ENCODE assay signal across 26 cellular contexts in the genomic region with DNA sequence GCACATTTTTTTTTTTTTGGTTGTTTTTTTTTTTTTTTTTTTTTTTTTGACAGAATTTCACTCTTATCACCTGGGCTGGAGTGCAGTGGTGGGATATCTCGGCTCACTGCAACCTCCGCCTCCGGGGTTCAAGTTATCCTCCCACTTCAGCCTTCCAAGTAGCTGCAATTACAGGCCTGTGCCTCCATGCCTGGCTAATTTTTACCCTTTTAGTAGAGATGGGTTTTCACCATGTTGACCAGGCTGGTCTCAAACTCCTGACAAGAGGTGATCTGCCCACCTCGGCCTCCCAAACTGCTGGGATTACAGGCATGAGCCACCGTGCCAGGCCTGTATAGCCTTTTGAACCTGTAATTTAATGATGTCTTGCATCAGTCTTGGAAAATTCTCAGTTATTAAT. TPM values are rescaled to one million over a fixed set of nuclear protein-coding genes. Genes with fewer than 3 reads are reported as not detected.
DNase-seq lines count a peak whose midpoint lies in the region; ATAC-seq, FAIRE-seq and TF ChIP-seq lines count a peak whose summit lies in the region.
"Had no signal": no experiment of that assay in that cellular context is flagged by ENCODE, and none has a peak within 500 bp of the region (broad histone marks: within the 10 kb centered on the region; RNA-seq: fewer than 3 reads in every experiment).

No MANE protein-coding gene starts in this region.

- H3K27ac ChIP-seq in OCI-LY3 (ENCODE audit: low read length) (peak overlapping the region; percentile 77; the same call in 1 of the 2 replicates), PC-9 (no peak overlapping the region), K562 (ENCODE audit: extremely low read depth, low read depth, low read length) (peak overlapping the region; percentile 92), right atrium auricular region (no peak overlapping the region)
- H3K27ac ChIP-seq: BLaER1 had no signal

- H3K9ac ChIP-seq in OCI-LY3 (ENCODE audit: low read length) = peak overlapping the region; percentile 57
- peak overlapping the region; percentile 69; a peak in 3 of 4 replicates for H3K9ac ChIP-seq in K562 (ENCODE audit: insufficient read depth in 1 of 2, low read depth in 2 of 2, low read length in 2 of 2)
- H3K9ac ChIP-seq: BLaER1 had no signal

- no peaks in the 10 kb centered on the region for H3K9me2 ChIP-seq in PC-9 (ENCODE audit: insufficient read depth)

- peak overlapping the region; percentile 62; the same call in 1 of the 2 replicates for H2AFZ ChIP-seq in OCI-LY3 (ENCODE audit: low read depth, low read length)
- 0 out of 2 replicates have a peak overlapping the region, but pooled peaks have one; percentile 68 for H2AFZ ChIP-seq in PC-9
- peak overlapping the region; percentile 74 for H2AFZ ChIP-seq in K562 (ENCODE audit: low read depth, low read length)

- H3K9me3 ChIP-seq in OCI-LY3 (ENCODE audit: insufficient read depth, low read length) (no peaks in the 10 kb centered on the region), PC-9 (ENCODE audit: insufficient read depth, low read depth) (no peaks in the 10 kb centered on the region), K562 (replicated peaks; ENCODE audit: control insufficient read depth, insufficient read depth, low read depth, low read length) (peaks cover 10% of the 10 kb centered on the region), right atrium auricular region (no peaks in the 10 kb centered on the region)
- H3K9me3 ChIP-seq: BE2C, BLaER1, Caco-2 had no signal

- H3K27ac Mint-ChIP-seq in stimulated activated memory B cell treated with anti-CD40 and anti-IgM and Interleukin-4, amounts not matched to agents 10 μg/mL and 1 μg/mL and 100 μg/mL, for 72 hours = peak overlapping the region; percentile 35
- H3K27ac Mint-ChIP-seq in glutamatergic neuron (ENCODE audit: unreplicated experiment) = no peak overlapping the region
- no peak overlapping the region for H3K27ac Mint-ChIP-seq in stimulated activated naive B cell treated with anti-CD40 and anti-IgM and Interleukin-4, amounts not matched to agents 10 μg/mL and 1 μg/mL and 100 μg/mL, for 72 hours
- H3K27ac Mint-ChIP-seq: CD14-positive monocyte; CD4-positive, alpha-beta memory T cell had no signal

- H4K20me1 ChIP-seq in OCI-LY3 (ENCODE audit: insufficient read depth, low read length) (no peaks in the 10 kb centered on the region), PC-9 (ENCODE audit: insufficient read depth) (no peaks in the 10 kb centered on the region), K562 (replicated peaks; ENCODE audit: control insufficient read depth, insufficient read depth, low read length) (no peaks in the 10 kb centered on the region)
- H4K20me1 ChIP-seq: BLaER1 had no signal

- H3K36me3 ChIP-seq in OCI-LY3 (replicated peaks; ENCODE audit: low read depth, low read length) (no peaks in the 10 kb centered on the region), PC-9 (ENCODE audit: low read depth) (no peaks in the 10 kb centered on the region), K562 (ENCODE audit: control insufficient read depth, insufficient read depth, low read length) (no peaks in the 10 kb centered on the region), right atrium auricular region (no peaks in the 10 kb centered on the region)
- H3K36me3 ChIP-seq: BE2C, BLaER1 had no signal

- no peak for TF ChIP-seq POLR2A in K562 (conservative IDR thresholded peaks at IDR 0.05)

- BruUV-seq in PC-9 (replicated peaks; lab: Mats Ljungman, UMichigan) (no TSS peak), K562 (replicated peaks; lab: Mats Ljungman, UMichigan) (no TSS peak)

- peak; percentile 82; the same call in 1 of the 2 replicates for TF ChIP-seq EP300 in K562 (IDR thresholded peaks at IDR 0.05; ENCODE audit: low read length)

- H3K4me3 ChIP-seq in OCI-LY3 (ENCODE audit: low read length) (peak overlapping the region; percentile 65; the same call in 1 of the 2 replicates), PC-9 (no peak overlapping the region), K562 (no peak overlapping the region), right atrium auricular region (no peak overlapping the region)
- H3K4me3 ChIP-seq: BLaER1 had no signal

- H3K36me3 Mint-ChIP-seq in stimulated activated memory B cell treated with anti-CD40 and anti-IgM and Interleukin-4, amounts not matched to agents 10 μg/mL and 1 μg/mL and 100 μg/mL, for 72 hours = peaks cover 9% of the 10 kb centered on the region
- H3K36me3 Mint-ChIP-seq in glutamatergic neuron (ENCODE audit: unreplicated experiment) = no peaks in the 10 kb centered on the region
- no peaks in the 10 kb centered on the region for H3K36me3 Mint-ChIP-seq in stimulated activated naive B cell treated with anti-CD40 and anti-IgM and Interleukin-4, amounts not matched to agents 10 μg/mL and 1 μg/mL and 100 μg/mL, for 72 hours
- H3K36me3 Mint-ChIP-seq: CD4-positive, alpha-beta memory T cell; CD4-positive, CD25-positive, alpha-beta regulatory T cell had no signal

- peak; percentile 55 for ATAC-seq in K562
- no peak for ATAC-seq in stimulated activated memory B cell treated with anti-CD40 and anti-IgM and Interleukin-4, amounts not matched to agents 10 μg/mL and 1 μg/mL and 100 μg/mL, for 72 hours
- no peak for ATAC-seq in stimulated activated naive B cell treated with anti-CD40 and anti-IgM and Interleukin-4, amounts not matched to agents 10 μg/mL and 1 μg/mL and 100 μg/mL, for 72 hours (replicated peaks)

- no peaks in the 10 kb centered on the region for H3K27me3 ChIP-seq in OCI-LY3 (ENCODE audit: low read depth, low read length)
- no peaks in the 10 kb centered on the region for H3K27me3 ChIP-seq in PC-9 (ENCODE audit: insufficient read depth, low read depth)
- no peaks in the 10 kb centered on the region for H3K27me3 ChIP-seq in K562 (ENCODE audit: control insufficient read depth in 2 of 2, insufficient read depth in 2 of 2, low read length in 2 of 2)
- no peaks in the 10 kb centered on the region for H3K27me3 ChIP-seq in right atrium auricular region
- H3K27me3 ChIP-seq: BE2C, BLaER1 had no signal

- no peak for DNase-seq in PC-9
- peak in 1 of 4 experiments; percentile 86 for DNase-seq in K562 (ENCODE audit: extremely low read depth in 1 of 4, low spot score in 3 of 4)
- DNase-seq in right atrium auricular region (ENCODE audit: low spot score) = no peak
- DNase-seq in glutamatergic neuron = no peak
- no peak for DNase-seq in NCI-H187 treated with DMSO at 0.1 percent for 48 hours (lab: John Stamatoyannopoulos, UW)
- DNase-seq in stimulated activated naive B cell treated with anti-CD40 and anti-IgM and Interleukin-4, amounts not matched to agents 10 μg/mL and 1 μg/mL and 100 μg/mL, for 72 hours = no peak
- DNase-seq: 8988T; ACHN; BE2C; C1 segment of cervical spinal cord; Caco-2; Calu3; CD4-positive, alpha-beta memory T cell; CD4-positive, CD25-positive, alpha-beta regulatory T cell; DMS79 treated with DMSO at 0.1 percent for 48 hours; GF-D8 had no signal

- H3F3A ChIP-seq in PC-9 (ENCODE audit: insufficient read depth, low read depth) = no peaks in the 10 kb centered on the region

- H3K4me1 ChIP-seq in OCI-LY3 (ENCODE audit: low read length) (0 out of 2 replicates have a peak, but pooled peaks cover 3% of the 10 kb centered on the region), PC-9 (replicated peaks; ENCODE audit: insufficient read depth) (no peaks in the 10 kb centered on the region), K562 (replicated peaks in 1 of 2; ENCODE audit: control insufficient read depth in 2 of 2, insufficient read depth in 2 of 2, low read length in 2 of 2) (peaks cover 13 to 25% of the 10 kb centered on the region in 2 experiments; a peak in 4 of 5 replicates), right atrium auricular region (no peaks in the 10 kb centered on the region)
- H3K4me1 ChIP-seq: BE2C, BLaER1, Caco-2 had no signal

- no peaks in the 10 kb centered on the region for H3K9me3 Mint-ChIP-seq in stimulated activated memory B cell treated with anti-CD40 and anti-IgM and Interleukin-4, amounts not matched to agents 10 μg/mL and 1 μg/mL and 100 μg/mL, for 72 hours
- no peaks in the 10 kb centered on the region for H3K9me3 Mint-ChIP-seq in glutamatergic neuron (ENCODE audit: unreplicated experiment)
- no peaks in the 10 kb centered on the region for H3K9me3 Mint-ChIP-seq in stimulated activated naive B cell treated with anti-CD40 and anti-IgM and Interleukin-4, amounts not matched to agents 10 μg/mL and 1 μg/mL and 100 μg/mL, for 72 hours

- POLR2A ChIA-PET in PC-9 (lab: Charles Lee; ENCODE audit: unreplicated experiment) = no interaction called here
- POLR2A ChIA-PET in K562 (lab: Yijun Ruan, JAX) = interaction anchor here (0.7 to 1.1 kb wide), 3 partner anchors 19 to 163 kb away, joined by 3 to 4 read pairs (median 3); no protein-coding TSS in a partner anchor

- no peaks in the 10 kb centered on the region for H3K9me1 ChIP-seq in K562 (ENCODE audit: control insufficient read depth, insufficient read depth, low read length)

- CTCF ChIA-PET in PC-9 (lab: Charles Lee) (interaction anchor here (0.7 kb wide), 1 partner anchor 535 kb away, joined by 7 read pairs; no protein-coding TSS in a partner anchor), K562 (lab: Yijun Ruan, JAX; ENCODE audit: low intra/inter-chr PET ratio) (interaction anchor here (0.6 kb wide), 1 partner anchor 69 kb away, joined by 4 read pairs; no protein-coding TSS in a partner anchor)

- peak; percentile 42 for FAIRE-seq in K562 (lab: Jason Lieb, UNC)
- FAIRE-seq: A204.1, D721Med, G401.6, GM12891 had no signal

- in situ Hi-C loops in K562 (cut with MboI) = loop anchor here (25.0 kb wide), 1 partner anchor 909 kb away; a partner anchor contains a TSS

- TF ChIP-seq RAD21 in K562 (CRISPR knock-in tag; conservative IDR thresholded peaks at IDR 0.05 in 1 of 2, IDR thresholded peaks at IDR 0.05 in 1 of 2) = no peak

- WGBS in K562 (ENCODE audit: insufficient coverage, low coverage, missing lambda C conversion rate) = 15% methylated on average over 5 of the region's 5 CpGs

- peak overlapping the region; percentile 69 for H3K4me2 ChIP-seq in OCI-LY3 (ENCODE audit: low read length)
- no peak overlapping the region for H3K4me2 ChIP-seq in PC-9
- peak overlapping the region; percentile 61 for H3K4me2 ChIP-seq in K562 (ENCODE audit: insufficient read depth, low read length)
- H3K4me2 ChIP-seq: BLaER1 had no signal

- H3K79me2 ChIP-seq in OCI-LY3 (ENCODE audit: low read length) = no peaks in the 10 kb centered on the region
- H3K79me2 ChIP-seq in PC-9 (ENCODE audit: low read depth) = no peaks in the 10 kb centered on the region
- no peaks in the 10 kb centered on the region for H3K79me2 ChIP-seq in K562 (ENCODE audit: control insufficient read depth, insufficient read depth, low read length)

- H3K27me3 Mint-ChIP-seq in stimulated activated memory B cell treated with anti-CD40 and anti-IgM and Interleukin-4, amounts not matched to agents 10 μg/mL and 1 μg/mL and 100 μg/mL, for 72 hours = no peaks in the 10 kb centered on the region
- H3K27me3 Mint-ChIP-seq in glutamatergic neuron (ENCODE audit: unreplicated experiment) = no peaks in the 10 kb centered on the region
- no peaks in the 10 kb centered on the region for H3K27me3 Mint-ChIP-seq in stimulated activated naive B cell treated with anti-CD40 and anti-IgM and Interleukin-4, amounts not matched to agents 10 μg/mL and 1 μg/mL and 100 μg/mL, for 72 hours

- TF ChIP-seq CTCF in OCI-LY3 (IDR thresholded peaks at IDR 0.05; ENCODE audit: low read depth, low read length) (no peak), PC-9 (conservative IDR thresholded peaks at IDR 0.05) (no peak), K562 (IDR thresholded peaks at IDR 0.05 in 2 of 3, conservative IDR thresholded peaks at IDR 0.05 in 1 of 3; ENCODE audit: insufficient read depth in 2 of 3, low read depth in 1 of 3, low read length in 3 of 3) (no peak), right atrium auricular region (IDR thresholded peaks at IDR 0.05) (no peak), glutamatergic neuron (IDR thresholded peaks at IDR 0.05; ENCODE audit: partially characterized antibody, unreplicated experiment) (no peak)

- no peak overlapping the region for H3K4me3 Mint-ChIP-seq in stimulated activated memory B cell treated with anti-CD40 and anti-IgM and Interleukin-4, amounts not matched to agents 10 μg/mL and 1 μg/mL and 100 μg/mL, for 72 hours
- H3K4me3 Mint-ChIP-seq in glutamatergic neuron (ENCODE audit: unreplicated experiment) = no peak overlapping the region
- H3K4me3 Mint-ChIP-seq in stimulated activated naive B cell treated with anti-CD40 and anti-IgM and Interleukin-4, amounts not matched to agents 10 μg/mL and 1 μg/mL and 100 μg/mL, for 72 hours = no peak overlapping the region
- H3K4me3 Mint-ChIP-seq: CD14-positive monocyte; CD4-positive, alpha-beta memory T cell; CD4-positive, CD25-positive, alpha-beta regulatory T cell had no signal

- intact Hi-C loops in PC-9 (cut with micrococcal nuclease; ENCODE audit: unreplicated experiment) (no loop called here), K562 (cut with micrococcal nuclease) (loop anchor here (1.0 kb wide), 1 partner anchor 22 kb away; no protein-coding TSS in a partner anchor)

- no peaks in the 10 kb centered on the region for H3K4me1 Mint-ChIP-seq in stimulated activated memory B cell treated with anti-CD40 and anti-IgM and Interleukin-4, amounts not matched to agents 10 μg/mL and 1 μg/mL and 100 μg/mL, for 72 hours
- no peaks in the 10 kb centered on the region for H3K4me1 Mint-ChIP-seq in glutamatergic neuron (ENCODE audit: low read depth, unreplicated experiment)
- H3K4me1 Mint-ChIP-seq in stimulated activated naive B cell treated with anti-CD40 and anti-IgM and Interleukin-4, amounts not matched to agents 10 μg/mL and 1 μg/mL and 100 μg/mL, for 72 hours = peaks cover 0 to 2% of the 10 kb centered on the region in 2 donors
- H3K4me1 Mint-ChIP-seq: CD4-positive, alpha-beta memory T cell; CD4-positive, CD25-positive, alpha-beta regulatory T cell had no signal

RNA-seq across cellular contexts. Expression of a gene that starts 25.0 kb away (rescaled TPM):
- total RNA-seq in PC-9 (2021) (not detected in 2 replicates), K562 (2014; rRNA removed) (0.23 and 0.37 TPM in 2 replicates), K562 (2014; rRNA removed; fragmentation: Illumina TruSeq; extraction: Trizol) (0.15 and 0.22 TPM in 2 replicates), K562 (2015; rRNA removed; fragmentation: Illumina TruSeq; extraction: Trizol) (0.18 and 0.23 TPM in 2 replicates), K562 (2021) (0.20 and 0.47 TPM in 2 replicates), right atrium auricular region (1 to 10 TPM in 1 of 2 donors, under 1 TPM in 1; 0.59 to 1.8 TPM), glutamatergic neuron (ENCODE audit: unreplicated experiment) (not detected)
- 0.21 and 1.3 TPM in 2 replicates for total RNA-seq in K562 (2011; cell fraction: chromatin; rRNA removed; ENCODE audit: low replicate concordance)
- total RNA-seq in K562 (2011; cell fraction: nucleolus; rRNA removed) = 0.13 and 0.17 TPM in 2 replicates
- 1.3 and 1.9 TPM in 2 replicates for total RNA-seq in K562 (2011; cell fraction: nucleoplasm; rRNA removed)
- polyA plus RNA-seq in K562 (2011; rRNA removed) (0.13 and 0.18 TPM in 2 replicates), K562 (2014; fragmentation: Illumina TruSeq; extraction: Trizol) (0.08 and 0.19 TPM in 2 replicates), K562 (2014; fragmentation: Nextera tagmentation; extraction: Ambion mirVana) (under 1 TPM; 0.07 to 0.15 TPM), K562 (2014; rRNA removed) (0.12 and 0.20 TPM in 2 replicates)
- 0.04 and 0.12 TPM in 2 replicates for polyA plus RNA-seq in K562 (2011; cell fraction: cytosol; rRNA removed)
- polyA plus RNA-seq in K562 (2011; cell fraction: nucleus; rRNA removed) = 0.27 and 0.34 TPM in 2 replicates
- polyA plus RNA-seq in K562 (2012) = 0.12 and 0.33 TPM in 2 replicates
- 0.28 and 0.48 TPM in 2 replicates for polyA minus RNA-seq in K562 (2011; rRNA and poly(A)+ RNA removed)
- not detected in 2 replicates for polyA minus RNA-seq in K562 (2011; cell fraction: cytosol; rRNA and poly(A)+ RNA removed)
- 0.11 and 0.13 TPM in 2 replicates for polyA minus RNA-seq in K562 (2011; cell fraction: nucleus; rRNA and poly(A)+ RNA removed)
- total RNA-seq: A673, Caco-2, Calu3 had no signal
- polyA plus RNA-seq: AG04450 had no signal

Comparison
In these comparisons a context has a peak if more than half of its experiments do, and no peak if none do; other contexts are left out.
1. H3K27ac ChIP-seq: peak in OCI-LY3 (single experiment) and K562 (single experiment); none in PC-9 (single experiment) and right atrium auricular region (0 of 2).
2. Peak in every context shown above with its lines, with median percentiles within 50 percentile points of each other: H2AFZ ChIP-seq.